Comparison of ENCODE assay signal across 19 cellular contexts in genomic region chr5:31823477-31823876, GRCh38.
A peak's percentile ranks its signal among the peaks of the same experiment; 100 is the strongest.
DNase-seq lines count a peak whose midpoint lies in the region; ATAC-seq, FAIRE-seq and TF ChIP-seq lines count a peak whose summit lies in the region.
"Had no signal": no experiment of that assay in that cellular context is flagged by ENCODE, and none has a peak within 500 bp of the region (broad histone marks: within the 10 kb centered on the region; RNA-seq: fewer than 3 reads in every experiment).

No MANE protein-coding gene starts in this region.

- POLR2A ChIA-PET in A549 (lab: Yijun Ruan, JAX) (no interaction called here), HCT116 (lab: Charles Lee) (no interaction called here), GM12878 (lab: Charles Lee) (no interaction called here)

- H3K27ac ChIP-seq in A549 (no peak overlapping the region), HCT116 (ENCODE audit: low read depth, low read length) (no peak overlapping the region), GM12878 (ENCODE audit: control insufficient read depth, insufficient read depth) (no peak overlapping the region), tibial artery (no peak overlapping the region)
- H3K27ac ChIP-seq: dorsolateral prefrontal cortex had no signal

- CTCF ChIA-PET in A549 (lab: Yijun Ruan, JAX), result interaction anchor here (1.0 to 11.2 kb wide), 13 partner anchors 11 to 506 kb away, joined by 3 to 241 read pairs (median 5); no protein-coding TSS in a partner anchor
- CTCF ChIA-PET in HCT116 (lab: Charles Lee), result interaction anchor here (1.2 to 5.1 kb wide), 4 partner anchors 12 to 282 kb away, joined by 3 to 51 read pairs (median 26); no protein-coding TSS in a partner anchor
- CTCF ChIA-PET in GM12878 (lab: Yijun Ruan, JAX), result interaction anchor here (1.1 to 5.0 kb wide), 5 partner anchors 14 to 311 kb away, joined by 3 to 27 read pairs (median 4); no protein-coding TSS in a partner anchor

- H3K36me3 ChIP-seq in HCT116 (ENCODE audit: control insufficient read depth in 1 of 2, insufficient read depth in 2 of 2, low read length in 2 of 2) (no peaks in the 10 kb centered on the region), GM12878 (ENCODE audit: control insufficient read depth in 2 of 2, insufficient read depth in 2 of 2, low read length in 1 of 2) (no peaks in the 10 kb centered on the region), tibial artery (no peaks in the 10 kb centered on the region)

- ATAC-seq in A549 (peak in 1 of 2 experiments; percentile 48; a peak in 1 of 6 replicates), HCT116 (no peak), GM12878 (no peak), HG03108 (IDR thresholded peaks at IDR 0.05; ENCODE audit: unreplicated experiment) (no peak), GM18909 (IDR thresholded peaks at IDR 0.05; ENCODE audit: poor library complexity, unreplicated experiment) (no peak)
- ATAC-seq: stimulated activated naive CD8-positive, alpha-beta T cell treated with anti-CD3 and anti-CD28 coated beads, Interleukin-15, Interleukin-2, amounts not matched to agents 100 U/mL and 50 U/mL, for 24 hours had no signal

- H3K4me3 ChIP-seq in A549, result no peak overlapping the region
- no peak overlapping the region for H3K4me3 ChIP-seq in HCT116 (replicated peaks in 1 of 2; ENCODE audit: low read depth in 1 of 2, low read length in 2 of 2)
- no peak overlapping the region for H3K4me3 ChIP-seq in GM12878
- no peak overlapping the region for H3K4me3 ChIP-seq in tibial artery
- H3K4me3 ChIP-seq: dorsolateral prefrontal cortex had no signal

- FAIRE-seq in A549 (lab: Jason Lieb, UNC), result no peak
- FAIRE-seq in GM12878 (lab: Jason Lieb, UNC), result no peak
- FAIRE-seq: bronchial epithelial cell, urothelium cell line had no signal

- H3K4me1 ChIP-seq in A549 (peaks cover 5% of the 10 kb centered on the region; the same call in 1 of the 3 replicates), HCT116 (ENCODE audit: control insufficient read depth in 1 of 2, insufficient read depth in 2 of 2, low read length in 2 of 2) (no peaks in the 10 kb centered on the region), GM12878 (ENCODE audit: control insufficient read depth, insufficient read depth, low read length) (no peaks in the 10 kb centered on the region), tibial artery (no peaks in the 10 kb centered on the region)

- H3K9ac ChIP-seq in HCT116 (ENCODE audit: low read length), result no peak overlapping the region
- H3K9ac ChIP-seq in GM12878 (ENCODE audit: control insufficient read depth, insufficient read depth, low read length), result no peak overlapping the region

- H2AFZ ChIP-seq in HCT116 (ENCODE audit: low read depth, low read length, poor library complexity, severe bottlenecking), result no peak overlapping the region
- H2AFZ ChIP-seq in GM12878 (ENCODE audit: control insufficient read depth, low read depth, low read length), result no peak overlapping the region

- H3K9me3 ChIP-seq in A549, result peaks cover 5% of the 10 kb centered on the region
- H3K9me3 ChIP-seq in HCT116 (ENCODE audit: control insufficient read depth in 1 of 2, insufficient read depth in 1 of 2, low read depth in 1 of 2, low read length in 2 of 2), result no peaks in the 10 kb centered on the region
- H3K9me3 ChIP-seq in GM12878 (replicated peaks; ENCODE audit: control insufficient read depth, insufficient read depth, low read length), result no peaks in the 10 kb centered on the region
- peaks cover 0 to 5% (median 3%) of the 10 kb centered on the region in 3 donors for H3K9me3 ChIP-seq in tibial artery

- H4K20me1 ChIP-seq in HCT116 (ENCODE audit: insufficient read depth), result no peaks in the 10 kb centered on the region
- H4K20me1 ChIP-seq in GM12878 (ENCODE audit: control insufficient read depth, insufficient read depth), result no peaks in the 10 kb centered on the region

- TF ChIP-seq EP300 in A549 (IDR thresholded peaks at IDR 0.05), result no peak
- TF ChIP-seq EP300 in GM12878 (IDR thresholded peaks at IDR 0.05; ENCODE audit: borderline replicate concordance in 1 of 2, control insufficient read depth in 1 of 2, low read depth in 2 of 2, low read length in 2 of 2), result no peak

- RAD21 ChIA-PET in HCT116 (lab: Charles Lee; ENCODE audit: low non-redundant PET in 1 of 2, low total read pairs in 2 of 2, uncharacterized antibody in 2 of 2, unreplicated experiment in 2 of 2) (interaction anchor here (0.7 to 1.0 kb wide), 2 partner anchors 254 to 270 kb away, joined by 3 to 5 read pairs; no protein-coding TSS in a partner anchor), GM12878 (lab: Charles Lee; ENCODE audit: unreplicated experiment) (no interaction called here)

- TF ChIP-seq RAD21 in A549 (conservative IDR thresholded peaks at IDR 0.05 in 1 of 2, IDR thresholded peaks at IDR 0.05 in 1 of 2) (no peak), HCT116 (IDR thresholded peaks at IDR 0.05; ENCODE audit: low read depth) (peak; percentile 30), GM12878 (IDR thresholded peaks at IDR 0.05; ENCODE audit: insufficient read depth, low read depth, low read length) (0 out of 2 replicates have a peak, but pooled peaks have one; percentile 12)

- TF ChIP-seq POLR2A in A549 (IDR thresholded peaks at IDR 0.05; ENCODE audit: low read length) (no peak), HCT116 (IDR thresholded peaks at IDR 0.05; ENCODE audit: borderline replicate concordance, extremely low read depth, insufficient read depth, insufficient read length) (no peak), GM12878 (IDR thresholded peaks at IDR 0.05; ENCODE audit: low read depth, low read length) (no peak)

- TF ChIP-seq CTCF in A549 (IDR thresholded peaks at IDR 0.05) (0 out of 3 replicates have a peak, but pooled peaks have one; percentile 9), HCT116 (IDR thresholded peaks at IDR 0.05 in 2 of 3, conservative IDR thresholded peaks at IDR 0.05 in 1 of 3; ENCODE audit: borderline replicate concordance in 1 of 3, insufficient read depth in 1 of 3, low read depth in 2 of 3, low read length in 2 of 3) (no peak), GM12878 (IDR thresholded peaks at IDR 0.05 in 2 of 3, conservative IDR thresholded peaks at IDR 0.05 in 1 of 3; ENCODE audit: control insufficient read depth in 2 of 3, extremely low read depth in 1 of 3, insufficient read depth in 1 of 3, low read depth in 3 of 3, low read length in 3 of 3) (no peak), tibial artery (IDR thresholded peaks at IDR 0.05) (no peak)

- intact Hi-C loops in HCT116 (cut with micrococcal nuclease), result loop anchor here (10.0 kb wide), 1 partner anchor 791 kb away; no protein-coding TSS in a partner anchor
- intact Hi-C loops in GM12878 (cut with micrococcal nuclease; ENCODE audit: unreplicated experiment), result no loop called here
- intact Hi-C loops in tibial artery (cut with DNase I; ENCODE audit: low total_unique reads), result no loop called here

- H3K27me3 ChIP-seq in HCT116 (ENCODE audit: insufficient read depth, low read length) (no peaks in the 10 kb centered on the region), GM12878 (replicated peaks in 1 of 2; ENCODE audit: control insufficient read depth in 2 of 2, insufficient read depth in 2 of 2, low read length in 1 of 2) (no peaks in the 10 kb centered on the region), tibial artery (no peaks in the 10 kb centered on the region)
- H3K27me3 ChIP-seq: dorsolateral prefrontal cortex had no signal

- no peaks in the 10 kb centered on the region for H3K79me2 ChIP-seq in HCT116 (ENCODE audit: insufficient read depth, low read length)
- H3K79me2 ChIP-seq in GM12878 (ENCODE audit: control insufficient read depth, insufficient read depth, low read length), result no peaks in the 10 kb centered on the region

- in situ Hi-C loops in GM12878 (cut with MboI), result loop anchor here (5.0 kb wide), 1 partner anchor 269 kb away; no protein-coding TSS in a partner anchor

- SMC1A ChIA-PET in GM12878 (lab: Charles Lee; ENCODE audit: uncharacterized antibody, unreplicated experiment), result interaction anchor here (0.7 to 1.7 kb wide), 2 partner anchors 230 to 270 kb away, joined by 3 to 7 read pairs; no protein-coding TSS in a partner anchor

- no peaks in the 10 kb centered on the region for H3K9me2 ChIP-seq in HCT116 (ENCODE audit: insufficient read depth)

- H3K4me2 ChIP-seq in A549, result no peak overlapping the region
- H3K4me2 ChIP-seq in HCT116 (ENCODE audit: low read length), result no peak overlapping the region
- no peak overlapping the region for H3K4me2 ChIP-seq in GM12878 (ENCODE audit: control insufficient read depth, insufficient read depth)

- 43% methylated on average over 3 of the region's 3 CpGs for WGBS in A549 (ENCODE audit: missing lambda C conversion rate)
- 33% methylated on average over 3 of the region's 3 CpGs for WGBS in GM12878 (ENCODE audit: insufficient coverage, insufficient replicate concordance, low lambda C conversion rate, missing lambda C conversion rate)

- DNase-seq in A549 (ENCODE audit: low read depth in 1 of 2, low spot score in 1 of 2), result no peak
- no peak for DNase-seq in HCT116 (ENCODE audit: low read depth, low spot score)
- DNase-seq in NOMO-1 treated with DMSO at 0.1 percent for 48 hours (lab: John Stamatoyannopoulos, UW; ENCODE audit: unreplicated experiment), result peak; percentile 50
- DNase-seq in GM12878 (ENCODE audit: low read depth, low spot score), result no peak
- DNase-seq in effector CD8-positive, alpha-beta T cell (lab: John Stamatoyannopoulos, UW), result no peak
- no peak for DNase-seq in tibial artery
- DNase-seq: activated CD4-positive, alpha-beta T cell treated with anti-CD3 and anti-CD28 coated beads, Interleukin-2, amount 10 ng/mL, durations not matched to agents 24 days and 14 days; activated naive CD8-positive, alpha-beta T cell treated with anti-CD3 and anti-CD28 coated beads for 36 hours; dorsolateral prefrontal cortex; HCEC 1CT; hippocampal formation; kidney glomerular epithelial cell; NCI-H2171 treated with DMSO at 0.1 percent for 48 hours; Right ventricle myocardium superior; stimulated activated naive CD8-positive, alpha-beta T cell treated with anti-CD3 and anti-CD28 coated beads, Interleukin-15, Interleukin-2, amounts not matched to agents 100 U/mL and 50 U/mL, for 24 hours had no signal

- no TSS peak for BruUV-seq in HCT116 (replicated peaks; lab: Mats Ljungman, UMichigan)
- BruUV-seq in GM12878 (replicated peaks; lab: Mats Ljungman, UMichigan), result no TSS peak

TF ChIP-seq in A549, 52 proteins besides CTCF, POLR2A, EP300 and RAD21:
- TF ChIP-seq HOXB5 (CRISPR knock-in tag; IDR thresholded peaks at IDR 0.05) (no peak), RNF2 (IDR thresholded peaks at IDR 0.05; ENCODE audit: borderline replicate concordance, low read depth) (no peak), NFE2L2 (conservative IDR thresholded peaks at IDR 0.05; ENCODE audit: low read length) (no peak), HDAC2 (IDR thresholded peaks at IDR 0.05) (no peak)
TF ChIP-seq in A549: peak in this region for 0.

TF ChIP-seq in HCT116, 20 proteins besides CTCF, POLR2A, EP300 and RAD21 (continues in another document):
- no peak for TF ChIP-seq EZH2 (IDR thresholded peaks at IDR 0.05)
- TF ChIP-seq JUND (IDR thresholded peaks at IDR 0.05), result no peak
- no peak for TF ChIP-seq SRF (IDR thresholded peaks at IDR 0.05; ENCODE audit: low read depth)
- TF ChIP-seq EZH2phosphoT487 (IDR thresholded peaks at IDR 0.05; ENCODE audit: borderline replicate concordance), result no peak

TF ChIP-seq in GM12878, 131 proteins besides CTCF, POLR2A, EP300 and RAD21:
- TF ChIP-seq SMAD5 (IDR thresholded peaks at IDR 0.05; ENCODE audit: low read depth), result no peak
- TF ChIP-seq ETV6 (conservative IDR thresholded peaks at IDR 0.05 in 1 of 2, IDR thresholded peaks at IDR 0.05 in 1 of 2; ENCODE audit: borderline replicate concordance in 1 of 2, low read depth in 1 of 2), result no peak

Comparison
In these comparisons a context has a peak if more than half of its experiments do, and no peak if none do; other contexts are left out.
1. Of the 24 proteins assayed by ChIP-seq in both GM12878 and A549: peak only in GM12878: RAD21; only in A549: CTCF; in both: none; in neither: 22.